In genomic region chr9:109114670-109115069, GRCh38 we compare ENCODE assay signal across 13 cellular contexts. TPM values are rescaled to one million over a fixed set of nuclear protein-coding genes. Genes with fewer than 3 reads are reported as not detected.
DNase-seq lines count a peak whose midpoint lies in the region; ATAC-seq and TF ChIP-seq lines count a peak whose summit lies in the region.
"Had no signal": no experiment of that assay in that cellular context is flagged by ENCODE, and none has a peak within 500 bp of the region (broad histone marks: within the 10 kb centered on the region; RNA-seq: fewer than 3 reads in every experiment).

No MANE protein-coding gene starts in this region.

- peaks cover 33% of the 10 kb centered on the region for H3K36me3 Mint-ChIP-seq in CD8-positive, alpha-beta T cell
- H3K36me3 Mint-ChIP-seq in chondrocyte (ENCODE audit: low read depth) (no peaks in the 10 kb centered on the region), nephron (ENCODE audit: low read depth) (peaks cover 12% of the 10 kb centered on the region)

- peak overlapping the region; percentile 26 for H3K4me3 Mint-ChIP-seq in CD8-positive, alpha-beta T cell
- H3K4me3 Mint-ChIP-seq in chondrocyte (ENCODE audit: unreplicated experiment) (no peak overlapping the region), nephron (peak overlapping the region; percentile 44 to 55 (median 53))

- no peaks in the 10 kb centered on the region for H3K9me3 Mint-ChIP-seq in CD8-positive, alpha-beta T cell
- H3K9me3 Mint-ChIP-seq in chondrocyte (ENCODE audit: low read depth) (no peaks in the 10 kb centered on the region), nephron (no peaks in the 10 kb centered on the region)

- peak overlapping the region; percentile 49 for H3K27ac Mint-ChIP-seq in CD8-positive, alpha-beta T cell
- peak overlapping the region; percentile 78 for H3K27ac Mint-ChIP-seq in chondrocyte (ENCODE audit: unreplicated experiment)
- H3K27ac Mint-ChIP-seq in nephron: peak overlapping the region; percentile 57 to 91 (median 84)

- POLR2A ChIA-PET in CD8-positive, alpha-beta T cell (lab: Charles Lee): no interaction called here

- H3K27me3 Mint-ChIP-seq in CD8-positive, alpha-beta T cell (ENCODE audit: low read depth): no peaks in the 10 kb centered on the region
- H3K27me3 Mint-ChIP-seq in chondrocyte (ENCODE audit: low read depth) (no peaks in the 10 kb centered on the region), nephron (ENCODE audit: low read depth) (no peaks in the 10 kb centered on the region)

- H3K36me3 ChIP-seq in CD8-positive, alpha-beta T cell (ENCODE audit: insufficient read depth, low read length): no peaks in the 10 kb centered on the region

- no peaks in the 10 kb centered on the region for H3K9me3 ChIP-seq in CD8-positive, alpha-beta T cell (ENCODE audit: low read length)

- peaks cover 84% of the 10 kb centered on the region for H3K4me1 Mint-ChIP-seq in CD8-positive, alpha-beta T cell (ENCODE audit: low read depth)
- H3K4me1 Mint-ChIP-seq in chondrocyte (ENCODE audit: low read depth) (peaks cover 84% of the 10 kb centered on the region), nephron (peaks cover 72% of the 10 kb centered on the region)

- DNase-seq in CD8-positive, alpha-beta T cell: no peak
- peak; percentile 60 for DNase-seq in LHCN-M2 (ENCODE audit: low read depth)
- no peak for DNase-seq in chondrocyte (ENCODE audit: low spot score)
- no peak for DNase-seq in AG20443 (ENCODE audit: low spot score)
- DNase-seq: activated naive CD4-positive, alpha-beta T cell; GF-D8; NCI-H2029 treated with DMSO at 0.1 percent for 48 hours; occipital lobe had no signal

- no peaks in the 10 kb centered on the region for H3K27me3 ChIP-seq in CD8-positive, alpha-beta T cell (ENCODE audit: insufficient read depth, low read length)

- no peak for ATAC-seq in CD8-positive, alpha-beta T cell
- no peak for ATAC-seq in HG02840 (IDR thresholded peaks at IDR 0.05; ENCODE audit: low FRiP score, unreplicated experiment)
- no peak for ATAC-seq in GM18907 (IDR thresholded peaks at IDR 0.05; ENCODE audit: unreplicated experiment)
- no peak for ATAC-seq in HG03039 (IDR thresholded peaks at IDR 0.05; ENCODE audit: unreplicated experiment)

- H3K4me3 ChIP-seq in CD8-positive, alpha-beta T cell (ENCODE audit: low read depth, low read length): no peak overlapping the region

- peaks cover 69% of the 10 kb centered on the region for H3K4me1 ChIP-seq in CD8-positive, alpha-beta T cell (ENCODE audit: insufficient read depth, low read length)

- no peak overlapping the region for H3K27ac ChIP-seq in CD8-positive, alpha-beta T cell (ENCODE audit: low read depth, low read length)

- TF ChIP-seq CTCF in CD8-positive, alpha-beta T cell (IDR thresholded peaks at IDR 0.05): no peak
- no peak for TF ChIP-seq CTCF in chondrocyte (IDR thresholded peaks at IDR 0.05)
- no peak for TF ChIP-seq CTCF in nephron (IDR thresholded peaks at IDR 0.05; ENCODE audit: unreplicated experiment in 3 of 3)

- intact Hi-C loops in CD8-positive, alpha-beta T cell (cut with DNase I, micrococcal nuclease): loop anchor here (5.0 kb wide), 1 partner anchor 32 kb away; no protein-coding TSS in a partner anchor

- CTCF ChIA-PET in CD8-positive, alpha-beta T cell (lab: Charles Lee): no interaction called here

RNA-seq across cellular contexts. Expression of gene TMEM245, which starts 5.1 kb away (rescaled TPM):
- 10 to 100 TPM; 22.8 to 24.7 TPM for total RNA-seq in CD8-positive, alpha-beta T cell
- total RNA-seq in LHCN-M2 (2014; rRNA removed) (48.5 and 53.4 TPM in 2 replicates), chondrocyte (39.6 to 48.3 TPM (median 43.8 TPM) in 3 replicates)
- 21.5 TPM for polyA plus RNA-seq in LHCN-M2 (2012)

RNA-seq across cellular contexts. Expression of gene FRRS1L, which starts 52.4 kb away (rescaled TPM):
- not detected for total RNA-seq in CD8-positive, alpha-beta T cell
- total RNA-seq in LHCN-M2 (2014; rRNA removed) (under 0.01 TPM in 1 of 2 replicates, not detected in the other), chondrocyte (3.6 to 5.3 TPM (median 4.1 TPM) in 3 replicates)
- polyA plus RNA-seq in LHCN-M2 (2012): 0.27 TPM
- total RNA-seq: T-helper 1 cell treated with Interleukin-12 subunit alpha and Interleukin-12 subunit beta and Interleukin-4 antibody, amounts not matched to agents 30 ng/mL and 1 ng/mL, for 36 hours had no signal
